1 cellular context compared by ENCODE assay signal in the genomic region with DNA sequence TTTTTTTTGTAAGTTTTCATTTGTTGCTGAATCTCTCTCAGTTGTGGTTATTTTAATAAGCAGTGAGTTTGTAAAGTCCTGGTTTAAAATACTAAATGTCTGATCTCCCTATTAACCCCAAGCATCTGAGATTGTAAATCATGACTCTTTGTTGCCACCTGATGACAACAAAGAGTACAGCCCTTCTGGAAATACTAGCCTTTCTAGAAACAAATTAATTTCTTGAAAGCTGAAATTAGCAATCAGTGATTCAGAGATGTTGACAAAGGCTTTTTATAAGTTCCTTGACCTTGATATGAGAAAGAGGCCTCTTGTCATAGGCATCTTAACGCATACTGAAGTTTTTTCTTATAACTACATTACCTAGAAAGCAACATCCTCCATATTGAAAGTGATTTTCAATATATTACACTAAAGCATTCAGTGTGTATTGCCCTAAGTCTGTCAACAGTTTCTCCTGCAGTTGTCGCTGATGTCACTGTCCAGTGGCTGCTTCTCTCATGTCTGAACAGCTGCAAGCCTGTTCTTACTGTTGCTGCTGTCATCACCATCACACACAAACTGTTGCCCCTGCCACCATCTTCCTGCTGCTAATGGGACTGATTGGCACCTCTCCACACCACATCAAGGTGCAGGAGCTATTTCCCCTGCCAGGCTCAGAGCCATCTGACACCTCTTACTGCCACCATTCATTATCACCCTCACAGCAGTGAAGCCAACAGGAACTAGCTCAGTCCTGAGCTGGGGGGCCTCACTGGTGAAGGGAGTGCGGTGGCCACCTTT.
TF ChIP-seq lines count a peak whose summit lies in the region.

No MANE protein-coding gene starts in this region.

TF ChIP-seq in SK-N-SH, 30 proteins besides CTCF, POLR2A, EP300 and RAD21 (continued from another document):
- TF ChIP-seq, protein P1, sequence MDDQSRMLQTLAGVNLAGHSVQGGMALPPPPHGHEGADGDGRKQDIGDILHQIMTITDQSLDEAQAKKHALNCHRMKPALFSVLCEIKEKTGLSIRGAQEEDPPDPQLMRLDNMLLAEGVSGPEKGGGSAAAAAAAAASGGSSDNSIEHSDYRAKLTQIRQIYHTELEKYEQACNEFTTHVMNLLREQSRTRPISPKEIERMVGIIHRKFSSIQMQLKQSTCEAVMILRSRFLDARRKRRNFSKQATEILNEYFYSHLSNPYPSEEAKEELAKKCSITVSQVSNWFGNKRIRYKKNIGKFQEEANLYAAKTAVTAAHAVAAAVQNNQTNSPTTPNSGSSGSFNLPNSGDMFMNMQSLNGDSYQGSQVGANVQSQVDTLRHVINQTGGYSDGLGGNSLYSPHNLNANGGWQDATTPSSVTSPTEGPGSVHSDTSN (IDR thresholded peaks at IDR 0.05), result no peak
- TF ChIP-seq SIN3A (IDR thresholded peaks at IDR 0.05; ENCODE audit: borderline replicate concordance, low read depth, low read length) (no peak), NRF1 (IDR thresholded peaks at IDR 0.05; ENCODE audit: low read depth, low read length) (no peak), MEF2A (IDR thresholded peaks at IDR 0.05; ENCODE audit: borderline replicate concordance, low read depth) (no peak), JUND (IDR thresholded peaks at IDR 0.05) (no peak), TEAD4 (IDR thresholded peaks at IDR 0.05; ENCODE audit: borderline replicate concordance, insufficient read depth) (no peak), YY1 (IDR thresholded peaks at IDR 0.05; ENCODE audit: low read depth) (no peak), MAX (IDR thresholded peaks at IDR 0.05; ENCODE audit: low read depth) (no peak), MXI1 (IDR thresholded peaks at IDR 0.05; ENCODE audit: low read depth, low read length) (no peak)
TF ChIP-seq in SK-N-SH: peak in this region for 0.
